1 cellular context compared by ENCODE assay signal in the genomic region with DNA sequence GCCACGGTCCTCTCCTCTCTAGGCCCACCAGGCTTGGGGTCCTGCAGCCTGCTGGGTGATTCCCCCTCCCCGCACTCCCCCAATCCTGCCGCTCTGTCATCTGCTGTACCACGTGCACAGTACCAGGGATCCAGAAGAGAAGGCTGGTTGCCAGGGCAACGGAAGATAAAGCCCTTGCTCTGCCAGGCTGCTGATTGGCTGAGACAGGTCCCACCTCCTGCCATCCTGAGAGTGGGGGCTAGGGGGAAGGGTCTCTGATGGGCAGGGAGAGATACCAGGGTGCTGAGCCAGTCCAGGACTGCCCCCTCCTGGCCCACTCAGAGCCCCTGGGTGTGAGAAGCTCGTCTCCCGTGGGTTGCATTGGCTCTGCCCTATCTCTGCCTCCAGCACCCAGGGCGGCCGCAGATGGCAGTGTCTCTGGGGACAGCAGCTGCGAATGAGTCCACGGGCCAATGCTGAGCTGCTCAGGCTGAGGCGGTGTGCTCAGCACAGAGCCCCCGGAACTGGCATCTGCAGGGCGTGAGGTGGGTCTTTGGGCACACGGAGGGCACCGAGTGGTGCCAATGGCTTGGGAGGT.
TF ChIP-seq lines count a peak whose summit lies in the region.

Gene SMIM45 (plus strand): TSS at position 253 of the 577 bp plus-strand sequence.

TF ChIP-seq in H1, 55 proteins besides CTCF, POLR2A, EP300 and RAD21 (continued from another document):
- TF ChIP-seq, protein P1, sequence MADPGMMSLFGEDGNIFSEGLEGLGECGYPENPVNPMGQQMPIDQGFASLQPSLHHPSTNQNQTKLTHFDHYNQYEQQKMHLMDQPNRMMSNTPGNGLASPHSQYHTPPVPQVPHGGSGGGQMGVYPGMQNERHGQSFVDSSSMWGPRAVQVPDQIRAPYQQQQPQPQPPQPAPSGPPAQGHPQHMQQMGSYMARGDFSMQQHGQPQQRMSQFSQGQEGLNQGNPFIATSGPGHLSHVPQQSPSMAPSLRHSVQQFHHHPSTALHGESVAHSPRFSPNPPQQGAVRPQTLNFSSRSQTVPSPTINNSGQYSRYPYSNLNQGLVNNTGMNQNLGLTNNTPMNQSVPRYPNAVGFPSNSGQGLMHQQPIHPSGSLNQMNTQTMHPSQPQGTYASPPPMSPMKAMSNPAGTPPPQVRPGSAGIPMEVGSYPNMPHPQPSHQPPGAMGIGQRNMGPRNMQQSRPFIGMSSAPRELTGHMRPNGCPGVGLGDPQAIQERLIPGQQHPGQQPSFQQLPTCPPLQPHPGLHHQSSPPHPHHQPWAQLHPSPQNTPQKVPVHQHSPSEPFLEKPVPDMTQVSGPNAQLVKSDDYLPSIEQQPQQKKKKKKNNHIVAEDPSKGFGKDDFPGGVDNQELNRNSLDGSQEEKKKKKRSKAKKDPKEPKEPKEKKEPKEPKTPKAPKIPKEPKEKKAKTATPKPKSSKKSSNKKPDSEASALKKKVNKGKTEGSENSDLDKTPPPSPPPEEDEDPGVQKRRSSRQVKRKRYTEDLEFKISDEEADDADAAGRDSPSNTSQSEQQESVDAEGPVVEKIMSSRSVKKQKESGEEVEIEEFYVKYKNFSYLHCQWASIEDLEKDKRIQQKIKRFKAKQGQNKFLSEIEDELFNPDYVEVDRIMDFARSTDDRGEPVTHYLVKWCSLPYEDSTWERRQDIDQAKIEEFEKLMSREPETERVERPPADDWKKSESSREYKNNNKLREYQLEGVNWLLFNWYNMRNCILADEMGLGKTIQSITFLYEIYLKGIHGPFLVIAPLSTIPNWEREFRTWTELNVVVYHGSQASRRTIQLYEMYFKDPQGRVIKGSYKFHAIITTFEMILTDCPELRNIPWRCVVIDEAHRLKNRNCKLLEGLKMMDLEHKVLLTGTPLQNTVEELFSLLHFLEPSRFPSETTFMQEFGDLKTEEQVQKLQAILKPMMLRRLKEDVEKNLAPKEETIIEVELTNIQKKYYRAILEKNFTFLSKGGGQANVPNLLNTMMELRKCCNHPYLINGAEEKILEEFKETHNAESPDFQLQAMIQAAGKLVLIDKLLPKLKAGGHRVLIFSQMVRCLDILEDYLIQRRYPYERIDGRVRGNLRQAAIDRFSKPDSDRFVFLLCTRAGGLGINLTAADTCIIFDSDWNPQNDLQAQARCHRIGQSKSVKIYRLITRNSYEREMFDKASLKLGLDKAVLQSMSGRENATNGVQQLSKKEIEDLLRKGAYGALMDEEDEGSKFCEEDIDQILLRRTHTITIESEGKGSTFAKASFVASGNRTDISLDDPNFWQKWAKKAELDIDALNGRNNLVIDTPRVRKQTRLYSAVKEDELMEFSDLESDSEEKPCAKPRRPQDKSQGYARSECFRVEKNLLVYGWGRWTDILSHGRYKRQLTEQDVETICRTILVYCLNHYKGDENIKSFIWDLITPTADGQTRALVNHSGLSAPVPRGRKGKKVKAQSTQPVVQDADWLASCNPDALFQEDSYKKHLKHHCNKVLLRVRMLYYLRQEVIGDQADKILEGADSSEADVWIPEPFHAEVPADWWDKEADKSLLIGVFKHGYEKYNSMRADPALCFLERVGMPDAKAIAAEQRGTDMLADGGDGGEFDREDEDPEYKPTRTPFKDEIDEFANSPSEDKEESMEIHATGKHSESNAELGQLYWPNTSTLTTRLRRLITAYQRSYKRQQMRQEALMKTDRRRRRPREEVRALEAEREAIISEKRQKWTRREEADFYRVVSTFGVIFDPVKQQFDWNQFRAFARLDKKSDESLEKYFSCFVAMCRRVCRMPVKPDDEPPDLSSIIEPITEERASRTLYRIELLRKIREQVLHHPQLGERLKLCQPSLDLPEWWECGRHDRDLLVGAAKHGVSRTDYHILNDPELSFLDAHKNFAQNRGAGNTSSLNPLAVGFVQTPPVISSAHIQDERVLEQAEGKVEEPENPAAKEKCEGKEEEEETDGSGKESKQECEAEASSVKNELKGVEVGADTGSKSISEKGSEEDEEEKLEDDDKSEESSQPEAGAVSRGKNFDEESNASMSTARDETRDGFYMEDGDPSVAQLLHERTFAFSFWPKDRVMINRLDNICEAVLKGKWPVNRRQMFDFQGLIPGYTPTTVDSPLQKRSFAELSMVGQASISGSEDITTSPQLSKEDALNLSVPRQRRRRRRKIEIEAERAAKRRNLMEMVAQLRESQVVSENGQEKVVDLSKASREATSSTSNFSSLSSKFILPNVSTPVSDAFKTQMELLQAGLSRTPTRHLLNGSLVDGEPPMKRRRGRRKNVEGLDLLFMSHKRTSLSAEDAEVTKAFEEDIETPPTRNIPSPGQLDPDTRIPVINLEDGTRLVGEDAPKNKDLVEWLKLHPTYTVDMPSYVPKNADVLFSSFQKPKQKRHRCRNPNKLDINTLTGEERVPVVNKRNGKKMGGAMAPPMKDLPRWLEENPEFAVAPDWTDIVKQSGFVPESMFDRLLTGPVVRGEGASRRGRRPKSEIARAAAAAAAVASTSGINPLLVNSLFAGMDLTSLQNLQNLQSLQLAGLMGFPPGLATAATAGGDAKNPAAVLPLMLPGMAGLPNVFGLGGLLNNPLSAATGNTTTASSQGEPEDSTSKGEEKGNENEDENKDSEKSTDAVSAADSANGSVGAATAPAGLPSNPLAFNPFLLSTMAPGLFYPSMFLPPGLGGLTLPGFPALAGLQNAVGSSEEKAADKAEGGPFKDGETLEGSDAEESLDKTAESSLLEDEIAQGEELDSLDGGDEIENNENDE (IDR thresholded peaks at IDR 0.05; ENCODE audit: insufficient replicate concordance, low read length), result no peak
- TF ChIP-seq MAX (IDR thresholded peaks at IDR 0.05) (peak; percentile 70), CEBPB (IDR thresholded peaks at IDR 0.05; ENCODE audit: low read depth, low read length) (no peak)
